8 cellular contexts compared by ENCODE assay signal in genomic region chr9:105415344-105415980, GRCh38. TPM values are rescaled to one million over a fixed set of nuclear protein-coding genes. Genes with fewer than 3 reads are reported as not detected.
DNase-seq lines count a peak whose midpoint lies in the region; ATAC-seq lines count a peak whose summit lies in the region.

No MANE protein-coding gene starts in this region.

- no peaks in the 10 kb centered on the region for H3K9me3 ChIP-seq in iPS-20b (ENCODE audit: insufficient read depth, low read depth, low read length)

- peak; percentile 84 for ATAC-seq in GM21717 (IDR thresholded peaks at IDR 0.05; ENCODE audit: unreplicated experiment)

- in situ Hi-C loops in G401 (cut with HindIII; ENCODE audit: low sequenced_read_pairs): no loop called here
- in situ Hi-C loops in KBM-7 (cut with MboI; ENCODE audit: low pct_unique_long_range_greater_than_20kb, low sequenced_read_pairs): loop anchor here (25.0 kb wide), 2 partner anchors 253 to 628 kb away; no protein-coding TSS in a partner anchor

- no peaks in the 10 kb centered on the region for H3K27me3 ChIP-seq in iPS-20b (ENCODE audit: insufficient read depth, low read length)

- peaks cover 15% of the 10 kb centered on the region; the same call in 1 of the 2 replicates for H3K4me1 ChIP-seq in iPS-20b (ENCODE audit: insufficient read depth, low read length)

- peak overlapping the region; percentile 1; the same call in 1 of the 2 replicates for H3K9ac ChIP-seq in iPS-20b (ENCODE audit: low read depth, low read length)

- no peak overlapping the region for H3K27ac ChIP-seq in iPS-20b (ENCODE audit: low read length)

- DNase-seq in G401 (ENCODE audit: low spot score): peak; percentile 74
- DNase-seq in KBM-7: peak; percentile 63
- peak in 4 of 5 donors; percentile 36 to 60 (median 40) for DNase-seq in T-helper 1 cell
- peak in 40 of 58 donors; percentile 1 to 68 (median 26) for DNase-seq in anterior cingulate cortex (lab: John Stamatoyannopoulos, UW)
- DNase-seq in stimulated activated CD4-positive, alpha-beta T cell treated with anti-CD3 and anti-CD28 coated beads, Interleukin-1b, Interleukin-23, amount 100 ng/mL, for 1 hour (ENCODE audit: low read depth in 2 of 2): peak; percentile 9 to 18
- DNase-seq in amniotic stem cell (lab: John Stamatoyannopoulos, UW): no peak

- H3K36me3 ChIP-seq in iPS-20b (ENCODE audit: insufficient read depth, low read depth, low read length): no peaks in the 10 kb centered on the region

- peak overlapping the region; percentile 33; the same call in 1 of the 2 replicates for H3K4me3 ChIP-seq in iPS-20b (ENCODE audit: low read length)

RNA-seq across cellular contexts. Expression of gene FSD1L, which starts 32.4 kb away (rescaled TPM):
- 1.1 and 22.1 TPM in 2 replicates for total RNA-seq in G401 (2014; rRNA removed; shearing (Covaris generic))
